In the genomic region with DNA sequence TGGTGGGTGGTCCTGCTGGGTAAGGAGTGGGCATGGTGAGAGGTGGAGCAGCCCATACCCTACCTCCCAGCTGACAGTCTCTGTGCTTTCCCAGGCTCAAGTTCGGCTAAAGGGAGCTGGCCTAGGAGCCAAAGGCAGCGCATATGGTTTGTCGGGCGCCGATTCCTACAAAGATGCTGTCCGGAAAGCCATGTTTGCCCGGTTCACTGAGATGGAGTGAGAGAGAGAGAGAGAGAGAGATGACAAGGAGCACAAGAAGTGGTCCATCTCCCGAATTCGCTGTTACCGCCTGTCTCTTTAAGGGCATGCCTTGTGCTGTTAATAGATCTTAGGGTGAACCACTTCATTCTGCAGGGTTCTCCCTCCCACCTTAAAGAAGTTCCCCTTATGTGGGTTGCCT, we compare ENCODE assay signal across 29 cellular contexts. TPM values are rescaled to one million over a fixed set of nuclear protein-coding genes. Genes with fewer than 3 reads are reported as not detected.
"Had no signal": no experiment of that assay in that cellular context is flagged by ENCODE, and none has a peak within 500 bp of the region (broad histone marks: within the 10 kb centered on the region; RNA-seq: fewer than 3 reads in every experiment).

No MANE protein-coding gene starts in this region.

- ATAC-seq: activated CD4-positive, CD25-positive, alpha-beta regulatory T cell treated with anti-CD3 and anti-CD28 coated beads, Interleukin-2, amount 50 U/mL, for 24 hours; left colon; pancreas; psoas muscle; T-cell; upper lobe of right lung had no signal

- H3K4me3 ChIP-seq: esophagus squamous epithelium, hepatocyte, pancreas, psoas muscle, smooth muscle cell, suprapubic skin, tibial artery, upper lobe of right lung had no signal

- H2AFZ ChIP-seq: hepatocyte had no signal

- DNase-seq: activated CD4-positive, alpha-beta memory T cell treated with anti-CD3 and anti-CD28 coated beads, Interleukin-2, amount 10 ng/mL, durations not matched to agents 7 days and 5 days; activated CD4-positive, alpha-beta T cell treated with anti-CD3 and anti-CD28 coated beads for 48 hours; activated naive CD4-positive, alpha-beta T cell treated with anti-CD3 and anti-CD28 coated beads for 36 hours; activated T-cell treated with anti-CD3 and anti-CD28 coated beads, Interleukin-2, amount 50 U/mL, for 48 hours; amniotic stem cell; brain microvascular endothelial cell; central memory CD4-positive, alpha-beta T cell; esophagus squamous epithelium; foreskin melanocyte; left colon; mammary epithelial cell; naive B cell; psoas muscle; stimulated activated CD4-positive, alpha-beta T cell treated with anti-CD3 and anti-CD28 coated beads, Interleukin-1b, Interleukin-23, amount 100 ng/mL, for 48 hours; stimulated activated CD4-positive, alpha-beta T cell treated with anti-CD3 and anti-CD28 coated beads, Interleukin-4, amount 100 ng/mL, for 4 hours; stimulated activated CD8-positive, alpha-beta memory T cell treated with anti-CD3 and anti-CD28 coated beads, Interleukin-4, amount 100 ng/mL, for 48 hours; stimulated activated naive CD4-positive, alpha-beta T cell; T-cell; tibial artery; upper lobe of right lung had no signal

- H3K9me3 ChIP-seq: esophagus squamous epithelium, pancreas, psoas muscle, suprapubic skin, tibial artery, upper lobe of right lung had no signal

- H3K27ac Mint-ChIP-seq: activated CD4-positive, alpha-beta memory T cell treated with anti-CD3 and anti-CD28 coated beads, Interleukin-2, amount 10 ng/mL, durations not matched to agents 7 days and 5 days; activated naive CD4-positive, alpha-beta T cell treated with anti-CD3 and anti-CD28 coated beads for 36 hours; activated T-helper 2 cell treated with anti-CD3 and anti-CD28 coated beads, Interferon-gamma antibody, Interleukin-2, Interleukin-4, amounts not matched to agents 10 μg/mL and 5 μg/mL and 100 μg/mL, durations not matched to agents 14 hours and 24 hours and 36 hours; dendritic cell treated with granulocyte-macrophage colony-stimulating factor and Interleukin-4, amounts not matched to agents 40 ng/mL and 50 ng/mL, for 4 days; mesothelial cell of epicardium had no signal

- H3K4me2 ChIP-seq: hepatocyte, smooth muscle cell had no signal

- H3K4me1 Mint-ChIP-seq: activated CD4-positive, alpha-beta memory T cell treated with anti-CD3 and anti-CD28 coated beads, Interleukin-2, amount 10 ng/mL, durations not matched to agents 7 days and 5 days had no signal

- H3K27ac ChIP-seq: brain microvascular endothelial cell, epithelial cell of prostate, esophagus squamous epithelium, hepatocyte, pancreas, psoas muscle, suprapubic skin, tibial artery, upper lobe of right lung had no signal

- H3K27me3 ChIP-seq: brain microvascular endothelial cell, esophagus squamous epithelium, hepatocyte, pancreas, suprapubic skin, tibial artery, upper lobe of right lung had no signal

- H3K27me3 Mint-ChIP-seq: activated CD4-positive, alpha-beta memory T cell treated with anti-CD3 and anti-CD28 coated beads, Interleukin-2, amount 10 ng/mL, durations not matched to agents 7 days and 5 days; dendritic cell treated with granulocyte-macrophage colony-stimulating factor and Interleukin-4, amounts not matched to agents 40 ng/mL and 50 ng/mL, for 4 days; naive B cell; T-cell had no signal

- H3K4me3 Mint-ChIP-seq: activated CD4-positive, alpha-beta memory T cell treated with anti-CD3 and anti-CD28 coated beads, Interleukin-2, amount 10 ng/mL, durations not matched to agents 7 days and 5 days; activated naive CD4-positive, alpha-beta T cell treated with anti-CD3 and anti-CD28 coated beads for 36 hours; dendritic cell treated with granulocyte-macrophage colony-stimulating factor and Interleukin-4, amounts not matched to agents 40 ng/mL and 50 ng/mL, for 4 days; mesothelial cell of epicardium; naive B cell; T-cell had no signal

- H3K9me3 Mint-ChIP-seq: activated CD4-positive, alpha-beta memory T cell treated with anti-CD3 and anti-CD28 coated beads, Interleukin-2, amount 10 ng/mL, durations not matched to agents 7 days and 5 days; activated naive CD4-positive, alpha-beta T cell treated with anti-CD3 and anti-CD28 coated beads for 36 hours; activated T-helper 2 cell treated with anti-CD3 and anti-CD28 coated beads, Interferon-gamma antibody, Interleukin-2, Interleukin-4, amounts not matched to agents 10 μg/mL and 5 μg/mL and 100 μg/mL, durations not matched to agents 14 hours and 24 hours and 36 hours; dendritic cell treated with granulocyte-macrophage colony-stimulating factor and Interleukin-4, amounts not matched to agents 40 ng/mL and 50 ng/mL, for 4 days; mesothelial cell of epicardium; naive B cell; T-cell had no signal

- H3K4me1 ChIP-seq: pancreas, upper lobe of right lung had no signal

RNA-seq across cellular contexts. Expression of a gene that starts 36.9 kb away (rescaled TPM):
- total RNA-seq: activated naive CD4-positive, alpha-beta T cell treated with anti-CD3 and anti-CD28 coated beads for 36 hours had no signal
